1 cellular context compared by ENCODE assay signal in genomic region chr3:143124683-143125520, GRCh38.
TF ChIP-seq lines count a peak whose summit lies in the region.

No MANE protein-coding gene starts in this region.

TF ChIP-seq in HepG2, 621 proteins besides CTCF, POLR2A, EP300 and RAD21 (continued from another document):
- TF ChIP-seq HNF1A (IDR thresholded peaks at IDR 0.05; ENCODE audit: low read depth) (0 out of 2 replicates have a peak, but pooled peaks have one; percentile 35), HNF1A (CRISPR knock-in tag; IDR thresholded peaks at IDR 0.05; ENCODE audit: borderline replicate concordance) (no peak), PATZ1 (CRISPR knock-in tag; IDR thresholded peaks at IDR 0.05) (no peak), MNT (IDR thresholded peaks at IDR 0.05) (no peak), AHDC1 (CRISPR knock-in tag; IDR thresholded peaks at IDR 0.05; ENCODE audit: borderline replicate concordance) (0 out of 2 replicates have a peak, but pooled peaks have one; percentile 41), FOXC1 (CRISPR knock-in tag; IDR thresholded peaks at IDR 0.05; ENCODE audit: borderline replicate concordance) (0 out of 2 replicates have a peak, but pooled peaks have one; percentile 25), ZNF639 (CRISPR knock-in tag; conservative IDR thresholded peaks at IDR 0.05) (no peak), FOXP1 (IDR thresholded peaks at IDR 0.05) (no peak), FOXP1 (CRISPR knock-in tag; IDR thresholded peaks at IDR 0.05) (peak; percentile 57), HOXA7 (CRISPR knock-in tag; IDR thresholded peaks at IDR 0.05) (no peak), ZNF687 (CRISPR knock-in tag; IDR thresholded peaks at IDR 0.05) (no peak)
TF ChIP-seq in HepG2: peak in this region for 4.
